In genomic region chr17:3844556-3844955, GRCh38 we compare ENCODE assay signal across 7 cellular contexts. TPM values are rescaled to one million over a fixed set of nuclear protein-coding genes. Genes with fewer than 3 reads are reported as not detected.
A peak's percentile ranks its signal among the peaks of the same experiment; 100 is the strongest.
DNase-seq lines count a peak whose midpoint lies in the region; ATAC-seq, FAIRE-seq and TF ChIP-seq lines count a peak whose summit lies in the region.
"Not testable (repeated sequence)": the region's sequence is repeated elsewhere in the genome, so short reads cannot be mapped to it uniquely, and the experiment has no call there.

No MANE protein-coding gene starts in this region.

- CTCF ChIA-PET in WTC11 (lab: Charles Lee) (interaction anchor here (0.6 to 5.5 kb wide), 26 partner anchors 13 to 1012 kb away, joined by 3 to 73 read pairs (median 6); partner anchors contain the start of genes CAMKK1, CYB5D2 and HASPIN), H1 (lab: Charles Lee; ENCODE audit: partially characterized antibody) (interaction anchor here (0.9 to 6.0 kb wide), 23 partner anchors 12 to 230 kb away, joined by 3 to 75 read pairs (median 7); partner anchors contain the start of genes CAMKK1, HASPIN and P2RX1)
- CTCF ChIA-PET in HepG2 (lab: Yijun Ruan, JAX; ENCODE audit: low intra/inter-chr PET ratio, low total read pairs): not testable (repeated sequence)

- not testable (repeated sequence) for H3K27me3 ChIP-seq in GM23248 (replicated peaks; ENCODE audit: insufficient read depth); MM.1S (replicated peaks; ENCODE audit: insufficient read depth, low read length); H1 (replicated peaks in 1 of 4; ENCODE audit: control insufficient read depth in 3 of 4, extremely low read depth in 1 of 4, insufficient read depth in 3 of 4, low read length in 3 of 4); HepG2 (ENCODE audit: control insufficient read depth in 1 of 2, insufficient read depth in 2 of 2, low read length in 2 of 2); osteoblast (ENCODE audit: insufficient read depth, low read length)

- peaks cover 18% of the 10 kb centered on the region for H3K4me1 Mint-ChIP-seq in WTC11

- not testable (repeated sequence) for H2AK5ac ChIP-seq in H1 (ENCODE audit: low read depth, low read length)

- not testable (repeated sequence) for H4K20me1 ChIP-seq in GM23248 (ENCODE audit: insufficient read depth); MM.1S (ENCODE audit: insufficient read depth, low read length); H1 (replicated peaks in 1 of 2; ENCODE audit: control insufficient read depth in 1 of 2, insufficient read depth in 2 of 2, low read length in 2 of 2); HepG2 (ENCODE audit: insufficient read depth, low read length)
- H4K20me1 ChIP-seq in osteoblast (ENCODE audit: insufficient read depth, low read length): peaks cover 31% of the 10 kb centered on the region

- H3K36me3 Mint-ChIP-seq in WTC11: peaks cover 27% of the 10 kb centered on the region
- peaks cover 0 to 23% of the 10 kb centered on the region in 2 donors for H3K36me3 Mint-ChIP-seq in activated naive CD4-positive, alpha-beta T cell treated with anti-CD3 and anti-CD28 coated beads, Interleukin-2, amount 50 U/mL, for 72 hours

- WGBS in GM23248 (ENCODE audit: low coverage in 1 of 2, low lambda C conversion rate in 2 of 2, missing lambda C conversion rate in 2 of 2), 2 experiments: 85 to 89% methylated on average over 19 of the region's 19 CpGs
- WGBS in H1 (ENCODE audit: extremely low coverage in 1 of 2, insufficient coverage in 1 of 2, insufficient read length in 1 of 2, insufficient replicate concordance in 2 of 2, low coverage in 1 of 2, low lambda C conversion rate in 2 of 2, missing lambda C conversion rate in 1 of 2), 2 experiments: 96% methylated on average over 19 of the region's 19 CpGs; no CpG with 5 or more reads in 1 of the 2 experiments
- WGBS in HepG2 (ENCODE audit: low lambda C conversion rate): 96% methylated on average over 19 of the region's 19 CpGs

- H4K8ac ChIP-seq in H1 (ENCODE audit: extremely low read depth, insufficient read depth, low read length): not testable (repeated sequence)

- H3K79me1 ChIP-seq in H1 (ENCODE audit: low read depth, low read length): not testable (repeated sequence)

- H3K18ac ChIP-seq in H1 (ENCODE audit: extremely low read depth, low read length): not testable (repeated sequence)

- H3K4ac ChIP-seq in H1 (replicated peaks; ENCODE audit: insufficient read length, low read depth, low read length): not testable (repeated sequence)

- not testable (repeated sequence) for FAIRE-seq in H1 (lab: Jason Lieb, UNC); HepG2 (lab: Jason Lieb, UNC)

- not testable (repeated sequence) for H3K4me1 ChIP-seq in GM23248 (ENCODE audit: insufficient read depth); MM.1S (ENCODE audit: low read length); H1 (replicated peaks in 1 of 4; ENCODE audit: control insufficient read depth in 3 of 4, insufficient read depth in 4 of 4, low read length in 3 of 4); osteoblast (ENCODE audit: insufficient read depth, low read length)
- H3K4me1 ChIP-seq in HepG2 (ENCODE audit: insufficient read depth, low read length): peaks cover 36% of the 10 kb centered on the region

- not testable (repeated sequence) for H3K23ac ChIP-seq in H1 (ENCODE audit: insufficient read length)

- not testable (repeated sequence) for H3K9me2 ChIP-seq in GM23248 (ENCODE audit: insufficient read depth); MM.1S (replicated peaks; ENCODE audit: insufficient read depth, low read length)

- not testable (repeated sequence) for H2BK20ac ChIP-seq in H1 (ENCODE audit: low read length)

- TF ChIP-seq POLR2A in H1 (IDR thresholded peaks at IDR 0.05; ENCODE audit: control extremely low read depth in 1 of 2, low read depth in 2 of 2, low read length in 2 of 2); HepG2 (IDR thresholded peaks at IDR 0.05; ENCODE audit: insufficient read depth in 1 of 2, low read depth in 2 of 2, low read length in 2 of 2): not testable (repeated sequence)

- not testable (repeated sequence) for H3K14ac ChIP-seq in H1 (ENCODE audit: insufficient read length)

- H3K23me2 ChIP-seq in H1 (ENCODE audit: low read depth, low read length): not testable (repeated sequence)

- POLR2A ChIA-PET in WTC11 (lab: Charles Lee): not testable (repeated sequence)
- POLR2A ChIA-PET in H1 (lab: Charles Lee; ENCODE audit: partially characterized antibody): interaction anchor here (0.9 to 2.6 kb wide), 9 partner anchors 16 to 158 kb away, joined by 3 to 9 read pairs (median 4); partner anchors contain the start of gene HASPIN
- POLR2A ChIA-PET in HepG2 (lab: Yijun Ruan, JAX): interaction anchor here (1.2 kb wide), 1 partner anchor 46 kb away, joined by 3 read pairs; no protein-coding TSS in a partner anchor

- not testable (repeated sequence) for H3K27ac Mint-ChIP-seq in WTC11
- peak overlapping the region; percentile 30 to 98 for H3K27ac Mint-ChIP-seq in activated naive CD4-positive, alpha-beta T cell treated with anti-CD3 and anti-CD28 coated beads, Interleukin-2, amount 50 U/mL, for 72 hours

- in situ Hi-C loops in GM23248 (cut with MboI); HepG2 (cut with HindIII; ENCODE audit: extremely low pct_ligation_motif_present, low pct_unique_long_range_greater_than_20kb): not testable (repeated sequence)

- not testable (repeated sequence) for H4K5ac ChIP-seq in H1 (ENCODE audit: insufficient read length, low read depth, low read length)

- DNase-seq in GM23248; MM.1S; WTC11 (ENCODE audit: low spot score); H1 (ENCODE audit: low read depth in 1 of 2, low spot score in 2 of 2); HepG2 (ENCODE audit: low spot score); osteoblast (ENCODE audit: insufficient read length, low spot score, missing footprints): not testable (repeated sequence)
- DNase-seq in activated naive CD4-positive, alpha-beta T cell treated with anti-CD3 and anti-CD28 coated beads, Interleukin-2, amount 50 U/mL, for 72 hours (ENCODE audit: low spot score in 2 of 2): peak in 1 of 2 donors; percentile 43

- H3K9me3 Mint-ChIP-seq in WTC11; activated naive CD4-positive, alpha-beta T cell treated with anti-CD3 and anti-CD28 coated beads, Interleukin-2, amount 50 U/mL, for 72 hours: not testable (repeated sequence)

- ATAC-seq in WTC11; activated naive CD4-positive, alpha-beta T cell treated with anti-CD3 and anti-CD28 coated beads, Interleukin-2, amount 50 U/mL, for 72 hours; HepG2: not testable (repeated sequence)

- H3K9me3 ChIP-seq in GM23248 (ENCODE audit: low read depth); MM.1S (replicated peaks; ENCODE audit: insufficient read depth, low read length); H1 (ENCODE audit: insufficient read depth in 2 of 2, low read depth in 1 of 2, low read length in 1 of 2); HepG2 (ENCODE audit: low read length); osteoblast (ENCODE audit: low read depth, low read length): not testable (repeated sequence)

- H3K4me3 Mint-ChIP-seq in WTC11: peak overlapping the region; percentile 93

- H3K36me3 ChIP-seq in GM23248 (ENCODE audit: low read depth) (peaks cover 37% of the 10 kb centered on the region; the same call in 1 of the 2 replicates), H1 (ENCODE audit: control insufficient read depth in 2 of 4, insufficient read depth in 4 of 4, low read length in 3 of 4) (peaks cover 7 to 30% (median 23%) of the 10 kb centered on the region in 4 experiments; a peak in 7 of 8 replicates), HepG2 (replicated peaks in 1 of 2; ENCODE audit: control insufficient read depth in 1 of 2, insufficient read depth in 2 of 2, low read length in 2 of 2) (peaks cover 4 to 33% of the 10 kb centered on the region in 2 experiments; a peak in 4 of 5 replicates), osteoblast (ENCODE audit: insufficient read depth, low read length) (peaks cover 43% of the 10 kb centered on the region)
- H3K36me3 ChIP-seq in MM.1S (replicated peaks; ENCODE audit: insufficient read depth, low read length): not testable (repeated sequence)

- H3F3A ChIP-seq in GM23248 (ENCODE audit: insufficient read depth); MM.1S (ENCODE audit: insufficient read depth, low read length): not testable (repeated sequence)

- H2BK5ac ChIP-seq in H1 (ENCODE audit: low read depth, low read length): not testable (repeated sequence)

- H3K79me2 ChIP-seq in GM23248 (ENCODE audit: insufficient read depth): peaks cover 65% of the 10 kb centered on the region
- peaks cover 60% of the 10 kb centered on the region for H3K79me2 ChIP-seq in MM.1S (ENCODE audit: low read length)
- H3K79me2 ChIP-seq in H1 (ENCODE audit: control insufficient read depth in 1 of 2, insufficient read depth in 2 of 2, low read length in 2 of 2): peaks cover 7 to 38% of the 10 kb centered on the region in 2 experiments; a peak in 3 of 4 replicates
- H3K79me2 ChIP-seq in HepG2 (ENCODE audit: insufficient read depth, low read length): peaks cover 28% of the 10 kb centered on the region
- H3K79me2 ChIP-seq in osteoblast (ENCODE audit: insufficient read depth, low read length): peaks cover 61% of the 10 kb centered on the region

- TF ChIP-seq RAD21 in H1 (IDR thresholded peaks at IDR 0.05 in 1 of 2, conservative IDR thresholded peaks at IDR 0.05 in 1 of 2; ENCODE audit: low read depth in 2 of 2, low read length in 2 of 2); HepG2 (CRISPR knock-in tag; IDR thresholded peaks at IDR 0.05): not testable (repeated sequence)

- H3K56ac ChIP-seq in H1 (replicated peaks; ENCODE audit: insufficient read length, low read depth, low read length): not testable (repeated sequence)

- H4K91ac ChIP-seq in H1 (replicated peaks; ENCODE audit: insufficient read length, low read length): not testable (repeated sequence)

- H3K4me3 ChIP-seq in GM23248 (peak overlapping the region; percentile 99), H1 (ENCODE audit: extremely low read depth in 1 of 4, insufficient read depth in 2 of 4, low read depth in 3 of 4, low read length in 4 of 4) (peak overlapping the region in 1 of 4 experiments; percentile 95; a peak in 2 of 8 replicates), HepG2 (replicated peaks in 1 of 3; ENCODE audit: insufficient read depth in 1 of 3, low read depth in 2 of 3, low read length in 3 of 3) (peak overlapping the region in 2 of 3 experiments; percentile 97 to 98; a peak in 3 of 6 replicates)
- not testable (repeated sequence) for H3K4me3 ChIP-seq in MM.1S (ENCODE audit: low read length); osteoblast (ENCODE audit: insufficient read depth, low read length)

- peak overlapping the region; percentile 84 for H3K4me2 ChIP-seq in GM23248 (ENCODE audit: unreplicated experiment)
- H3K4me2 ChIP-seq in MM.1S (ENCODE audit: low read depth, low read length): peak overlapping the region; percentile 90; the same call in 1 of the 2 replicates
- peak overlapping the region; percentile 48 to 88; a peak in 3 of 4 replicates for H3K4me2 ChIP-seq in H1 (ENCODE audit: insufficient read depth in 1 of 2, low read depth in 2 of 2, low read length in 2 of 2)
- H3K4me2 ChIP-seq in HepG2 (ENCODE audit: low read depth, low read length): peak overlapping the region; percentile 82
- peak overlapping the region; percentile 90 for H3K4me2 ChIP-seq in osteoblast (ENCODE audit: insufficient read depth, low read length)

- not testable (repeated sequence) for H3K27ac ChIP-seq in GM23248; MM.1S (ENCODE audit: low read length); H1 (ENCODE audit: low read depth, low read length); HepG2 (ENCODE audit: extremely low read length, insufficient read depth, low read length); osteoblast (ENCODE audit: low read depth, low read length)

- not testable (repeated sequence) for H2BK120ac ChIP-seq in H1 (replicated peaks; ENCODE audit: low read depth, low read length)

- intact Hi-C loops in HepG2 (cut with micrococcal nuclease; ENCODE audit: unreplicated experiment): loop anchor here (5.0 kb wide), 1 partner anchor 107 kb away; no protein-coding TSS in a partner anchor

- not testable (repeated sequence) for H3K27me3 Mint-ChIP-seq in WTC11 (ENCODE audit: low read depth)

- H3K9ac ChIP-seq in GM23248: peak overlapping the region; percentile 98
- not testable (repeated sequence) for H3K9ac ChIP-seq in MM.1S (ENCODE audit: low read length); H1 (replicated peaks in 1 of 4; ENCODE audit: extremely low read depth in 1 of 4, low read depth in 3 of 4, low read length in 3 of 4)
- H3K9ac ChIP-seq in HepG2 (ENCODE audit: insufficient read depth, low read depth, low read length): peak overlapping the region; percentile 96

- not testable (repeated sequence) for TF ChIP-seq EP300 in H1 (IDR thresholded peaks at IDR 0.05; ENCODE audit: borderline replicate concordance in 1 of 2, low read depth in 2 of 2, low read length in 2 of 2); HepG2 (IDR thresholded peaks at IDR 0.05; ENCODE audit: low read depth in 2 of 2, low read length in 2 of 2); HepG2 (CRISPR knock-in tag; IDR thresholded peaks at IDR 0.05; ENCODE audit: borderline replicate concordance)

- not testable (repeated sequence) for BruUV-seq in HepG2 (replicated peaks; lab: Mats Ljungman, UMichigan)

- H2BK15ac ChIP-seq in H1 (ENCODE audit: low read length): not testable (repeated sequence)

- H2BK12ac ChIP-seq in H1 (ENCODE audit: low read depth, low read length): not testable (repeated sequence)

- H2AFZ ChIP-seq in GM23248; MM.1S (ENCODE audit: low read length); H1 (ENCODE audit: low read length); HepG2 (ENCODE audit: low read length); osteoblast (ENCODE audit: low read length): not testable (repeated sequence)

- TF ChIP-seq CTCF in MM.1S (IDR thresholded peaks at IDR 0.05; ENCODE audit: low read length); WTC11 (IDR thresholded peaks at IDR 0.05); H1 (IDR thresholded peaks at IDR 0.05; ENCODE audit: control extremely low read depth in 1 of 3, insufficient read depth in 1 of 3, low read depth in 1 of 3, low read length in 3 of 3); HepG2 (CRISPR knock-in tag; IDR thresholded peaks at IDR 0.05); osteoblast (IDR thresholded peaks at IDR 0.05; ENCODE audit: extremely low read depth, low read depth, low read length): not testable (repeated sequence)

RNA-seq across cellular contexts. Expression of gene NCBP3, which starts 1.5 kb away (rescaled TPM):
- total RNA-seq in GM23248 (2014; rRNA removed; shearing (Covaris generic)): 16.6 and 25.3 TPM in 2 replicates
- 19.6 and 20.1 TPM in 2 replicates for polyA plus RNA-seq in GM23248 (2016; fragmentation: Nextera tagmentation; extraction: Ambion mirVana)
- 48.7 to 51.3 TPM (median 49.6 TPM) in 3 replicates for total RNA-seq in WTC11 (2021)
- total RNA-seq in activated naive CD4-positive, alpha-beta T cell treated with anti-CD3 and anti-CD28 coated beads, Interleukin-2, amount 50 U/mL, for 72 hours: 10 to 100 TPM; 35.4 to 44.4 TPM
- 46.1 and 47.9 TPM in 2 replicates for total RNA-seq in H1 (2021; fragmentation: NEBNext Ultra II Directional; extraction: Animal tissue kit (Norgen Biotek cat#: 25700))
- polyA plus RNA-seq in H1 (2011; rRNA removed): 16.5 and 19.6 TPM in 2 replicates
- polyA plus RNA-seq in H1 (2011; cell fraction: cytosol; rRNA removed): 32.0 TPM
- polyA plus RNA-seq in H1 (2011; cell fraction: nucleus; rRNA removed): 22.5 TPM
- 30.6 to 59.0 TPM (median 33.4 TPM) in 4 replicates for polyA plus RNA-seq in H1 (2012, experiment 1 of 2)
- polyA plus RNA-seq in H1 (2012, experiment 2 of 2): 4.8 TPM
- 35.0 TPM for polyA plus RNA-seq in H1 (2013, experiment 1 of 2)
- 30.6 TPM for polyA plus RNA-seq in H1 (2013, experiment 2 of 2)
- polyA minus RNA-seq in H1 (2011; rRNA and poly(A)+ RNA removed): 17.6 and 18.9 TPM in 2 replicates
- polyA minus RNA-seq in H1 (2011; cell fraction: cytosol; rRNA and poly(A)+ RNA removed): 8.6 TPM
- 30.1 TPM for polyA minus RNA-seq in H1 (2011; cell fraction: nucleus; rRNA and poly(A)+ RNA removed)
- 20.6 and 24.8 TPM in 2 replicates for total RNA-seq in HepG2 (2016; rRNA removed; fragmentation: Illumina TruSeq; extraction: Trizol)
- 3.9 and 4.8 TPM in 2 replicates for total RNA-seq in HepG2 (2016; cell fraction: cytosol; rRNA removed; fragmentation: Illumina TruSeq; extraction: Trizol; ENCODE audit: low read depth)
- total RNA-seq in HepG2 (2016; cell fraction: insoluble cytoplasmic fraction; rRNA removed; fragmentation: Illumina TruSeq; extraction: Trizol): 21.8 and 23.5 TPM in 2 replicates
- 7.8 and 9.5 TPM in 2 replicates for total RNA-seq in HepG2 (2016; cell fraction: membrane; rRNA removed; fragmentation: Illumina TruSeq; extraction: Trizol)
- 30.1 and 35.2 TPM in 2 replicates for total RNA-seq in HepG2 (2016; cell fraction: nucleus; rRNA removed; fragmentation: Illumina TruSeq; extraction: Trizol)
- polyA plus RNA-seq in HepG2 (2011; rRNA removed): 16.6 and 19.5 TPM in 2 replicates
- 4.6 and 5.5 TPM in 2 replicates for polyA plus RNA-seq in HepG2 (2011; cell fraction: cytosol; rRNA removed)
- polyA plus RNA-seq in HepG2 (2011; cell fraction: nucleus; rRNA removed): 27.4 and 36.6 TPM in 2 replicates
- polyA plus RNA-seq in HepG2 (2012): 22.5 and 26.0 TPM in 2 replicates
- polyA plus RNA-seq in HepG2 (2016; cell fraction: cytosol; fragmentation: Illumina TruSeq; extraction: Trizol; ENCODE audit: low read depth): 1.2 and 1.9 TPM in 2 replicates
- 22.8 and 23.0 TPM in 2 replicates for polyA plus RNA-seq in HepG2 (2016; cell fraction: insoluble cytoplasmic fraction; fragmentation: Illumina TruSeq; extraction: Trizol; ENCODE audit: low read depth)
- polyA plus RNA-seq in HepG2 (2016; cell fraction: membrane; fragmentation: Illumina TruSeq; extraction: Trizol; ENCODE audit: low read depth): 4.1 and 4.3 TPM in 2 replicates
- polyA plus RNA-seq in HepG2 (2016; cell fraction: nucleus; fragmentation: Illumina TruSeq; extraction: Trizol; ENCODE audit: insufficient read depth, low read depth): 77.0 and 80.1 TPM in 2 replicates
- 8.7 and 10.7 TPM in 2 replicates for polyA minus RNA-seq in HepG2 (2011; rRNA and poly(A)+ RNA removed; ENCODE audit: low replicate concordance)
- 3.4 and 5.1 TPM in 2 replicates for polyA minus RNA-seq in HepG2 (2011; cell fraction: cytosol; rRNA and poly(A)+ RNA removed)
- 42.4 and 49.2 TPM in 2 replicates for polyA minus RNA-seq in HepG2 (2011; cell fraction: nucleus; rRNA and poly(A)+ RNA removed)
- total RNA-seq in osteoblast: 21.4 and 24.2 TPM in 2 replicates

RNA-seq across cellular contexts. Expression of gene ITGAE, which starts 43.6 kb away (rescaled TPM):
- total RNA-seq in GM23248 (2014; rRNA removed; shearing (Covaris generic)): 11.8 and 23.3 TPM in 2 replicates
- polyA plus RNA-seq in GM23248 (2016; fragmentation: Nextera tagmentation; extraction: Ambion mirVana) (80.3 and 83.6 TPM in 2 replicates), H1 (2011; rRNA removed) (25.5 and 43.1 TPM in 2 replicates), HepG2 (2011; rRNA removed) (38.2 and 42.3 TPM in 2 replicates)
- total RNA-seq in WTC11 (2021) (18.6 to 21.3 TPM (median 19.5 TPM) in 3 replicates), HepG2 (2016; rRNA removed; fragmentation: Illumina TruSeq; extraction: Trizol) (49.0 and 56.3 TPM in 2 replicates), osteoblast (10.5 and 12.4 TPM in 2 replicates)
- 10 to 100 TPM; 36.7 to 48.0 TPM for total RNA-seq in activated naive CD4-positive, alpha-beta T cell treated with anti-CD3 and anti-CD28 coated beads, Interleukin-2, amount 50 U/mL, for 72 hours
- 23.2 and 24.5 TPM in 2 replicates for total RNA-seq in H1 (2021; fragmentation: NEBNext Ultra II Directional; extraction: Animal tissue kit (Norgen Biotek cat#: 25700))
- polyA plus RNA-seq in H1 (2011; cell fraction: cytosol; rRNA removed): 45.3 TPM
- 16.3 TPM for polyA plus RNA-seq in H1 (2011; cell fraction: nucleus; rRNA removed)
- polyA plus RNA-seq in H1 (2012, experiment 1 of 2): 27.5 to 44.4 TPM (median 35.7 TPM) in 4 replicates
- 28.9 TPM for polyA plus RNA-seq in H1 (2012, experiment 2 of 2)
- polyA plus RNA-seq in H1 (2013, experiment 1 of 2): 35.8 TPM
- polyA plus RNA-seq in H1 (2013, experiment 2 of 2): 35.5 TPM
- 7.4 and 9.9 TPM in 2 replicates for polyA minus RNA-seq in H1 (2011; rRNA and poly(A)+ RNA removed)
- polyA minus RNA-seq in H1 (2011; cell fraction: cytosol; rRNA and poly(A)+ RNA removed): 5.1 TPM
- polyA minus RNA-seq in H1 (2011; cell fraction: nucleus; rRNA and poly(A)+ RNA removed): 15.9 TPM
- 99.2 and 118 TPM in 2 replicates for total RNA-seq in HepG2 (2016; cell fraction: cytosol; rRNA removed; fragmentation: Illumina TruSeq; extraction: Trizol; ENCODE audit: low read depth)
- 54.9 and 56.5 TPM in 2 replicates for total RNA-seq in HepG2 (2016; cell fraction: insoluble cytoplasmic fraction; rRNA removed; fragmentation: Illumina TruSeq; extraction: Trizol)
- 121 and 124 TPM in 2 replicates for total RNA-seq in HepG2 (2016; cell fraction: membrane; rRNA removed; fragmentation: Illumina TruSeq; extraction: Trizol)
- total RNA-seq in HepG2 (2016; cell fraction: nucleus; rRNA removed; fragmentation: Illumina TruSeq; extraction: Trizol): 18.5 and 22.4 TPM in 2 replicates
- 28.2 and 31.0 TPM in 2 replicates for polyA plus RNA-seq in HepG2 (2011; cell fraction: cytosol; rRNA removed)
- 13.3 and 15.2 TPM in 2 replicates for polyA plus RNA-seq in HepG2 (2011; cell fraction: nucleus; rRNA removed)
- 19.1 and 24.6 TPM in 2 replicates for polyA plus RNA-seq in HepG2 (2012)
- 110 and 139 TPM in 2 replicates for polyA plus RNA-seq in HepG2 (2016; cell fraction: cytosol; fragmentation: Illumina TruSeq; extraction: Trizol; ENCODE audit: low read depth)
- 46.7 and 46.9 TPM in 2 replicates for polyA plus RNA-seq in HepG2 (2016; cell fraction: insoluble cytoplasmic fraction; fragmentation: Illumina TruSeq; extraction: Trizol; ENCODE audit: low read depth)
- polyA plus RNA-seq in HepG2 (2016; cell fraction: membrane; fragmentation: Illumina TruSeq; extraction: Trizol; ENCODE audit: low read depth): 90.3 and 104 TPM in 2 replicates
- polyA plus RNA-seq in HepG2 (2016; cell fraction: nucleus; fragmentation: Illumina TruSeq; extraction: Trizol; ENCODE audit: insufficient read depth, low read depth): 36.8 and 38.1 TPM in 2 replicates
- 7.6 and 11.0 TPM in 2 replicates for polyA minus RNA-seq in HepG2 (2011; rRNA and poly(A)+ RNA removed; ENCODE audit: low replicate concordance)
- 2.8 and 3.8 TPM in 2 replicates for polyA minus RNA-seq in HepG2 (2011; cell fraction: cytosol; rRNA and poly(A)+ RNA removed)
- 11.7 and 12.6 TPM in 2 replicates for polyA minus RNA-seq in HepG2 (2011; cell fraction: nucleus; rRNA and poly(A)+ RNA removed)

RNA-seq across cellular contexts. Expression of gene CAMKK1, which starts 48.3 kb away (rescaled TPM):
- total RNA-seq in GM23248 (2014; rRNA removed; shearing (Covaris generic)): 4.5 and 5.1 TPM in 2 replicates
- polyA plus RNA-seq in GM23248 (2016; fragmentation: Nextera tagmentation; extraction: Ambion mirVana) (4.0 and 4.1 TPM in 2 replicates), H1 (2011; rRNA removed) (7.1 and 10.4 TPM in 2 replicates), HepG2 (2011; rRNA removed) (1.6 and 2.1 TPM in 2 replicates)
- total RNA-seq in WTC11 (2021) (8.0 to 9.6 TPM (median 8.7 TPM) in 3 replicates), HepG2 (2016; rRNA removed; fragmentation: Illumina TruSeq; extraction: Trizol) (0.83 and 1.5 TPM in 2 replicates), osteoblast (8.7 and 9.1 TPM in 2 replicates)
- 1 to 10 TPM; 3.8 to 6.9 TPM for total RNA-seq in activated naive CD4-positive, alpha-beta T cell treated with anti-CD3 and anti-CD28 coated beads, Interleukin-2, amount 50 U/mL, for 72 hours
- total RNA-seq in H1 (2021; fragmentation: NEBNext Ultra II Directional; extraction: Animal tissue kit (Norgen Biotek cat#: 25700)): 7.6 and 8.5 TPM in 2 replicates
- polyA plus RNA-seq in H1 (2011; cell fraction: cytosol; rRNA removed): 10.4 TPM
- 19.7 TPM for polyA plus RNA-seq in H1 (2011; cell fraction: nucleus; rRNA removed)
- 7.4 to 9.0 TPM (median 8.4 TPM) in 4 replicates for polyA plus RNA-seq in H1 (2012, experiment 1 of 2)
- 5.3 TPM for polyA plus RNA-seq in H1 (2012, experiment 2 of 2)
- polyA plus RNA-seq in H1 (2013, experiment 1 of 2): 5.0 TPM
- 4.8 TPM for polyA plus RNA-seq in H1 (2013, experiment 2 of 2)
- 7.3 and 9.5 TPM in 2 replicates for polyA minus RNA-seq in H1 (2011; rRNA and poly(A)+ RNA removed)
- polyA minus RNA-seq in H1 (2011; cell fraction: cytosol; rRNA and poly(A)+ RNA removed): 5.0 TPM
- polyA minus RNA-seq in H1 (2011; cell fraction: nucleus; rRNA and poly(A)+ RNA removed): 7.9 TPM
- 0.09 and 0.20 TPM in 2 replicates for total RNA-seq in HepG2 (2016; cell fraction: cytosol; rRNA removed; fragmentation: Illumina TruSeq; extraction: Trizol; ENCODE audit: low read depth)
- 0.85 and 1.3 TPM in 2 replicates for total RNA-seq in HepG2 (2016; cell fraction: insoluble cytoplasmic fraction; rRNA removed; fragmentation: Illumina TruSeq; extraction: Trizol)
- total RNA-seq in HepG2 (2016; cell fraction: membrane; rRNA removed; fragmentation: Illumina TruSeq; extraction: Trizol): 0.62 and 0.65 TPM in 2 replicates
- 1.3 and 1.8 TPM in 2 replicates for total RNA-seq in HepG2 (2016; cell fraction: nucleus; rRNA removed; fragmentation: Illumina TruSeq; extraction: Trizol)
- polyA plus RNA-seq in HepG2 (2011; cell fraction: cytosol; rRNA removed): 1.1 TPM in 2 replicates
- polyA plus RNA-seq in HepG2 (2011; cell fraction: nucleus; rRNA removed): 6.4 and 7.0 TPM in 2 replicates
- polyA plus RNA-seq in HepG2 (2012): 1.1 and 1.4 TPM in 2 replicates
- 0.11 and 0.17 TPM in 2 replicates for polyA plus RNA-seq in HepG2 (2016; cell fraction: cytosol; fragmentation: Illumina TruSeq; extraction: Trizol; ENCODE audit: low read depth)
- 0.91 and 0.97 TPM in 2 replicates for polyA plus RNA-seq in HepG2 (2016; cell fraction: insoluble cytoplasmic fraction; fragmentation: Illumina TruSeq; extraction: Trizol; ENCODE audit: low read depth)
- polyA plus RNA-seq in HepG2 (2016; cell fraction: membrane; fragmentation: Illumina TruSeq; extraction: Trizol; ENCODE audit: low read depth): 0.35 and 0.49 TPM in 2 replicates
- polyA plus RNA-seq in HepG2 (2016; cell fraction: nucleus; fragmentation: Illumina TruSeq; extraction: Trizol; ENCODE audit: insufficient read depth, low read depth): 3.4 and 4.1 TPM in 2 replicates
- polyA minus RNA-seq in HepG2 (2011; rRNA and poly(A)+ RNA removed; ENCODE audit: low replicate concordance): 2.5 and 40.0 TPM in 2 replicates
- polyA minus RNA-seq in HepG2 (2011; cell fraction: cytosol; rRNA and poly(A)+ RNA removed): 0.20 and 0.62 TPM in 2 replicates
- polyA minus RNA-seq in HepG2 (2011; cell fraction: nucleus; rRNA and poly(A)+ RNA removed): 1.5 and 2.2 TPM in 2 replicates
